In genomic region chr20:19706463-19706862, GRCh38 we compare ENCODE assay signal across 14 cellular contexts. TPM values are rescaled to one million over a fixed set of nuclear protein-coding genes. Genes with fewer than 3 reads are reported as not detected.
DNase-seq lines count a peak whose midpoint lies in the region; ATAC-seq and TF ChIP-seq lines count a peak whose summit lies in the region.
"Had no signal": no experiment of that assay in that cellular context is flagged by ENCODE, and none has a peak within 500 bp of the region (broad histone marks: within the 10 kb centered on the region; RNA-seq: fewer than 3 reads in every experiment).

No MANE protein-coding gene starts in this region.

- H3K27ac ChIP-seq in colonic mucosa: no peak overlapping the region
- H3K27ac ChIP-seq: adrenal gland, left ventricle myocardium inferior, stomach had no signal

- H3K36me3 ChIP-seq in GM06990 (ENCODE audit: control insufficient read depth, insufficient read depth, low read length) (no peaks in the 10 kb centered on the region), colonic mucosa (no peaks in the 10 kb centered on the region)
- H3K36me3 ChIP-seq: adrenal gland, left ventricle myocardium inferior, stomach had no signal

- TF ChIP-seq CTCF in GM06990 (IDR thresholded peaks at IDR 0.05; ENCODE audit: insufficient read depth, low read length, poor library complexity, severe bottlenecking): no peak
- no peak for TF ChIP-seq CTCF in colonic mucosa (IDR thresholded peaks at IDR 0.05)

- peak; percentile 84 for ATAC-seq in GM19395 (IDR thresholded peaks at IDR 0.05; ENCODE audit: unreplicated experiment)
- ATAC-seq in HG03135 (IDR thresholded peaks at IDR 0.05; ENCODE audit: unreplicated experiment): peak; percentile 77

- peaks cover 9% of the 10 kb centered on the region for H3K4me1 ChIP-seq in colonic mucosa
- H3K4me1 ChIP-seq: adrenal gland had no signal

- peaks cover 2% of the 10 kb centered on the region for H3K27me3 ChIP-seq in GM06990 (replicated peaks; ENCODE audit: control insufficient read depth, insufficient read depth, low read length)
- no peaks in the 10 kb centered on the region for H3K27me3 ChIP-seq in colonic mucosa
- H3K27me3 ChIP-seq: adrenal gland, stomach had no signal

- H3K9ac ChIP-seq in colonic mucosa (ENCODE audit: low read depth in 2 of 2, low read length in 2 of 2): no peak overlapping the region

- H3K4me3 ChIP-seq in GM06990 (replicated peaks; ENCODE audit: low read depth, low read length) (no peak overlapping the region), colonic mucosa (no peak overlapping the region)
- H3K4me3 ChIP-seq: adrenal gland, left ventricle myocardium inferior, stomach had no signal

- no peaks in the 10 kb centered on the region for H3K9me3 ChIP-seq in colonic mucosa
- H3K9me3 ChIP-seq: adrenal gland had no signal

- DNase-seq in GM06990 (ENCODE audit: extremely low read depth, insufficient read length): peak; percentile 18
- DNase-seq in RPMI8226: peak; percentile 4
- no peak for DNase-seq in iPS-NIHi7 (ENCODE audit: extremely low spot score)
- no peak for DNase-seq in EL
- DNase-seq in T1000 (lab: John Stamatoyannopoulos, UW): no peak
- DNase-seq in colonic mucosa: no peak
- DNase-seq: adrenal gland, glutamatergic neuron, left ventricle myocardium inferior, NCI-H1417, stomach, T-helper 9 cell had no signal

- intact Hi-C loops in colonic mucosa (cut with DNase I): no loop called here

RNA-seq across cellular contexts. Expression of gene RIN2, which starts 51.6 kb away (rescaled TPM):
- 100 to 1,000 TPM in 1 of 2 donors, 10 to 100 TPM in 1; 82.0 to 105 TPM for total RNA-seq in colonic mucosa

Comparison
In these comparisons a context has a peak if more than half of its experiments do, and no peak if none do; other contexts are left out.
1. DNase-seq: peak in GM06990 (single experiment) and RPMI8226 (single experiment); none in iPS-NIHi7 (single experiment), EL (single experiment), T1000 (single experiment) and colonic mucosa (single experiment).